Comparison of ENCODE assay signal across 16 cellular contexts in the genomic region with DNA sequence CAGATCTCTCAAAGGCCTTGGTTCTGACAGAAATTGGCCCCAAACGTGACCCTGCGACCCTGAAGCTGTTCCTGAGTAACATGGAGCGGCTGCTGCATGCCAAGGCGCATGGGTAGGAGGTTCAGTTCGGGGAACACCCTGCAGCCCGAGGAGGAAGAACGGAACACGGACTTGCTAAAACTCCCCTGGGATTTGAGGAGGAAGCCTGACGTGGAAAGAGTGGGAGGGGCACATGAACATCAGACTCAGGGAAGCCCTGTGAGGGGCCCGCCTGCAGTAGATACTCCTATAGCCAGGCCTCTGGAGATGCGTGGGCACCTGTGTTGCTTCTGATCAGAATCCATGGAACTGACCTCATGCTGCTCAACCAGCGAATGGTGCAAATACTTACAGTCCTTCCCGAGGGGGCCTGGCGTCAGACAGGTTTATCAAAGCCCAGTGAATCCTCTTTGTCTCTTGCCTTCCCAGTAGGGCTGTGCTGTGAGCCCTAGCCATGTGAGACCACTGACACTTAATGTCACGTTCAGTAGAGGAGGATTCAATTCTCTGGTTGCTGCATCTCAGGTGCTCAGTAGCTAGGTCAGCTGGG.
"Had no signal": no experiment of that assay in that cellular context is flagged by ENCODE, and none has a peak within 500 bp of the region (broad histone marks: within the 10 kb centered on the region; RNA-seq: fewer than 3 reads in every experiment).

No MANE protein-coding gene starts in this region.

- H3K9me3 ChIP-seq: lower lobe of right lung, stomach had no signal

- DNase-seq: activated CD4-positive, alpha-beta memory T cell treated with anti-CD3 and anti-CD28 coated beads for 36 hours; activated CD4-positive, alpha-beta T cell treated with anti-CD3 and anti-CD28 coated beads for 36 hours; activated T-cell treated with anti-CD3 and anti-CD28 coated beads for 4 hours; dermis blood vessel endothelial cell; effector memory CD4-positive, alpha-beta T cell; lower lobe of right lung; stimulated activated CD4-positive, alpha-beta T cell treated with anti-CD3 and anti-CD28 coated beads, Interleukin-4, amount 100 ng/mL, for 1 hour; stomach; SW 1271 had no signal

- ATAC-seq: activated CD4-positive, alpha-beta T cell treated with anti-CD3 and anti-CD28 coated beads for 36 hours; WTC11 had no signal

- H3K27me3 Mint-ChIP-seq: activated CD4-positive, alpha-beta memory T cell treated with anti-CD3 and anti-CD28 coated beads for 36 hours; activated CD4-positive, alpha-beta T cell treated with anti-CD3 and anti-CD28 coated beads for 36 hours; activated naive CD8-positive, alpha-beta T cell; natural killer cell treated with Interleukin-12 subunit alpha and Interleukin-12 subunit beta and Interleukin-15 and Interleukin-18, amount 100 ng/mL, for 72 hours had no signal

- H3K4me1 Mint-ChIP-seq: activated CD4-positive, alpha-beta T cell treated with anti-CD3 and anti-CD28 coated beads for 36 hours had no signal

- H3K27ac Mint-ChIP-seq: activated CD4-positive, alpha-beta memory T cell treated with anti-CD3 and anti-CD28 coated beads for 36 hours; activated CD4-positive, alpha-beta T cell treated with anti-CD3 and anti-CD28 coated beads for 36 hours; activated naive CD8-positive, alpha-beta T cell; activated T-helper 1 cell treated with anti-CD3 and anti-CD28 coated beads, Interleukin-12 subunit alpha, Interleukin-12 subunit beta, Interleukin-2, Interleukin-4 antibody, amounts not matched to agents 30 ng/mL and 10 ng/mL and 1 ng/mL, durations not matched to agents 14 hours and 24 hours and 36 hours; natural killer cell treated with Interleukin-12 subunit alpha and Interleukin-12 subunit beta and Interleukin-15 and Interleukin-18, amount 100 ng/mL, for 72 hours; T-helper 2 cell treated with Interferon-gamma antibody and Interleukin-4, amounts not matched to agents 5 μg/mL and 100 μg/mL, for 36 hours had no signal

- H3K36me3 Mint-ChIP-seq: natural killer cell treated with Interleukin-12 subunit alpha and Interleukin-12 subunit beta and Interleukin-15 and Interleukin-18, amount 100 ng/mL, for 72 hours had no signal

- H3K4me2 ChIP-seq: smooth muscle cell had no signal

- H3K4me3 ChIP-seq: cardiac muscle cell, lower lobe of right lung, smooth muscle cell, stomach had no signal

- H3K36me3 ChIP-seq: cardiac muscle cell had no signal

- H3K27ac ChIP-seq: cardiac muscle cell, lower lobe of right lung had no signal

- H3K9me3 Mint-ChIP-seq: activated CD4-positive, alpha-beta memory T cell treated with anti-CD3 and anti-CD28 coated beads for 36 hours; activated T-helper 1 cell treated with anti-CD3 and anti-CD28 coated beads, Interleukin-12 subunit alpha, Interleukin-12 subunit beta, Interleukin-2, Interleukin-4 antibody, amounts not matched to agents 30 ng/mL and 10 ng/mL and 1 ng/mL, durations not matched to agents 14 hours and 24 hours and 36 hours; natural killer cell treated with Interleukin-12 subunit alpha and Interleukin-12 subunit beta and Interleukin-15 and Interleukin-18, amount 100 ng/mL, for 72 hours; T-helper 2 cell treated with Interferon-gamma antibody and Interleukin-4, amounts not matched to agents 5 μg/mL and 100 μg/mL, for 36 hours had no signal

- H3K4me1 ChIP-seq: lower lobe of right lung had no signal

- H3K4me3 Mint-ChIP-seq: activated CD4-positive, alpha-beta memory T cell treated with anti-CD3 and anti-CD28 coated beads for 36 hours; activated CD4-positive, alpha-beta T cell treated with anti-CD3 and anti-CD28 coated beads for 36 hours; activated naive CD8-positive, alpha-beta T cell; activated T-helper 1 cell treated with anti-CD3 and anti-CD28 coated beads, Interleukin-12 subunit alpha, Interleukin-12 subunit beta, Interleukin-2, Interleukin-4 antibody, amounts not matched to agents 30 ng/mL and 10 ng/mL and 1 ng/mL, durations not matched to agents 14 hours and 24 hours and 36 hours; natural killer cell treated with Interleukin-12 subunit alpha and Interleukin-12 subunit beta and Interleukin-15 and Interleukin-18, amount 100 ng/mL, for 72 hours; T-helper 2 cell treated with Interferon-gamma antibody and Interleukin-4, amounts not matched to agents 5 μg/mL and 100 μg/mL, for 36 hours; WTC11 had no signal

- H3K27me3 ChIP-seq: cardiac muscle cell, stomach had no signal
